In genomic region chr6:33296797-33297405, GRCh38 we compare ENCODE assay signal across 8 cellular contexts. TPM values are rescaled to one million over a fixed set of nuclear protein-coding genes. Genes with fewer than 3 reads are reported as not detected.
DNase-seq lines count a peak whose midpoint lies in the region; ATAC-seq and TF ChIP-seq lines count a peak whose summit lies in the region.
"Had no signal": no experiment of that assay in that cellular context is flagged by ENCODE, and none has a peak within 500 bp of the region (broad histone marks: within the 10 kb centered on the region; RNA-seq: fewer than 3 reads in every experiment).

No MANE protein-coding gene starts in this region.

- H3K9me3 ChIP-seq in IMR-90 (ENCODE audit: control insufficient read depth, insufficient read depth, low read length), result no peaks in the 10 kb centered on the region
- H3K9me3 ChIP-seq in subcutaneous abdominal adipose tissue (ENCODE audit: control insufficient read depth in 5 of 5, low read length in 5 of 5), result no peaks in the 10 kb centered on the region

- H2BK15ac ChIP-seq in IMR-90 (ENCODE audit: low read depth, low read length), result no peak overlapping the region

- H3K36me3 ChIP-seq in IMR-90 (ENCODE audit: control insufficient read depth, insufficient read depth, low read length), result peaks cover 24% of the 10 kb centered on the region
- H3K36me3 ChIP-seq in kidney epithelial cell (ENCODE audit: control insufficient read depth, insufficient read depth, low read length), result peaks cover 1% of the 10 kb centered on the region
- H3K36me3 ChIP-seq in subcutaneous abdominal adipose tissue (ENCODE audit: control insufficient read depth in 5 of 5, insufficient read depth in 5 of 5, low read length in 5 of 5), result peaks cover 0 to 55% (median 48%) of the 10 kb centered on the region in 5 donors

- no peak overlapping the region for H2BK5ac ChIP-seq in IMR-90 (ENCODE audit: low read depth, low read length, poor library complexity, severe bottlenecking)

- no peak overlapping the region for H4K91ac ChIP-seq in IMR-90 (ENCODE audit: insufficient read depth, low read depth, low read length)

- H2BK120ac ChIP-seq in IMR-90 (ENCODE audit: low read depth, low read length), result no peak overlapping the region

- H3K23ac ChIP-seq in IMR-90 (ENCODE audit: low read depth, low read length), result no peak overlapping the region

- H3K56ac ChIP-seq in IMR-90 (ENCODE audit: extremely low read depth, insufficient read depth, low read length), result no peak overlapping the region

- in situ Hi-C loops in IMR-90 (cut with MboI; ENCODE audit: low sequenced_read_pairs), result no loop called here

- peaks cover 15 to 33% of the 10 kb centered on the region in 2 experiments; a peak in 3 of 4 replicates for H3K79me1 ChIP-seq in IMR-90 (ENCODE audit: low read depth in 1 of 2, low read length in 2 of 2)

- no CpG with 5 or more reads among the region's 12 CpGs for WGBS in IMR-90 (ENCODE audit: extremely low coverage in 2 of 2, insufficient read length in 1 of 2), 2 experiments

- no peak overlapping the region; the same call in 1 of the 2 replicates for H3K4me2 ChIP-seq in IMR-90 (ENCODE audit: low read depth, low read length)

- ATAC-seq in IMR-90 (ENCODE audit: low read depth), result no peak
- no peak for ATAC-seq in GM19452 (IDR thresholded peaks at IDR 0.05; ENCODE audit: unreplicated experiment)
- no peak for ATAC-seq in GM19397 (IDR thresholded peaks at IDR 0.05; ENCODE audit: unreplicated experiment)

- H3K27me3 ChIP-seq in IMR-90 (ENCODE audit: control insufficient read depth, insufficient read depth, low read length), result no peaks in the 10 kb centered on the region
- no peaks in the 10 kb centered on the region for H3K27me3 ChIP-seq in kidney epithelial cell (ENCODE audit: control insufficient read depth, insufficient read depth, low read length)
- H3K27me3 ChIP-seq in subcutaneous abdominal adipose tissue (ENCODE audit: control insufficient read depth in 5 of 5, insufficient read depth in 4 of 5, low read length in 5 of 5), result no peaks in the 10 kb centered on the region

- H3K18ac ChIP-seq in IMR-90 (ENCODE audit: low read depth, low read length), result no peak overlapping the region

- H2AK5ac ChIP-seq in IMR-90 (ENCODE audit: low read depth, low read length), result peak overlapping the region; percentile 11

- no peak for DNase-seq in IMR-90
- DNase-seq in kidney epithelial cell (ENCODE audit: low read depth), result no peak
- DNase-seq in putamen (ENCODE audit: low spot score), result no peak
- DNase-seq: NCI-H2171 treated with DMSO at 0.1 percent for 48 hours had no signal

- no peak for TF ChIP-seq CTCF in IMR-90 (conservative IDR thresholded peaks at IDR 0.05; ENCODE audit: low read depth, low read length)
- TF ChIP-seq CTCF in kidney epithelial cell (IDR thresholded peaks at IDR 0.05; ENCODE audit: insufficient read depth, low read length, poor library complexity, severe bottlenecking), result no peak

- no peaks in the 10 kb centered on the region for H3K4me1 ChIP-seq in IMR-90 (ENCODE audit: control insufficient read depth, insufficient read depth, low read length)
- H3K4me1 ChIP-seq in subcutaneous abdominal adipose tissue (ENCODE audit: control insufficient read depth in 5 of 5, insufficient read depth in 5 of 5, low read length in 5 of 5), result peaks cover 2 to 41% (median 26%) of the 10 kb centered on the region in 5 donors

- no peak overlapping the region for H2BK20ac ChIP-seq in IMR-90 (ENCODE audit: low read depth, low read length)

- TF ChIP-seq RAD21 in IMR-90 (IDR thresholded peaks at IDR 0.05; ENCODE audit: low read length), result no peak

- H3K27ac ChIP-seq in IMR-90 (ENCODE audit: insufficient read depth, low read length) (no peak overlapping the region), angular gyrus (ENCODE audit: low read depth, low read length) (peak overlapping the region; percentile 73), subcutaneous abdominal adipose tissue (ENCODE audit: low read depth, low read length) (peak overlapping the region; percentile 74)

- POLR2A ChIA-PET in IMR-90 (lab: Charles Lee; ENCODE audit: unreplicated experiment), result no interaction called here

- H4K8ac ChIP-seq in IMR-90 (ENCODE audit: low read depth in 2 of 2, low read length in 2 of 2), result no peak overlapping the region

- no peak overlapping the region for H2AFZ ChIP-seq in IMR-90 (replicated peaks; ENCODE audit: low read length, poor library complexity)

- no peak overlapping the region for H4K5ac ChIP-seq in IMR-90 (ENCODE audit: low read depth, low read length)

- H3K14ac ChIP-seq in IMR-90 (replicated peaks; ENCODE audit: low read depth, low read length), result no peak overlapping the region

- dilution Hi-C loops in IMR-90 (cut with HindIII; ENCODE audit: low sequenced_read_pairs, unreplicated experiment), result no loop called here

- H3K4ac ChIP-seq in IMR-90 (ENCODE audit: low read depth, low read length), result 0 out of 2 replicates have a peak overlapping the region, but pooled peaks have one; percentile 39

- intact Hi-C loops in IMR-90 (cut with micrococcal nuclease), result loop anchor here (5.0 kb wide), 1 partner anchor 120 kb away; the partner anchor contains the start of gene CUTA

- peaks cover 9% of the 10 kb centered on the region for H4K20me1 ChIP-seq in IMR-90 (ENCODE audit: insufficient read depth, low read length)

- BruUV-seq in IMR-90 (replicated peaks; lab: Mats Ljungman, UMichigan), result no TSS peak

- TF ChIP-seq POLR2A in IMR-90 (IDR thresholded peaks at IDR 0.05; ENCODE audit: low read depth, low read length), result no peak

- CTCF ChIA-PET in IMR-90 (lab: Yijun Ruan, JAX), result interaction anchor here (0.6 to 2.0 kb wide), 2 partner anchors 20 to 46 kb away, joined by 3 to 5 read pairs; partner anchors contain the start of gene B3GALT4

- no peaks in the 10 kb centered on the region for H3K9me1 ChIP-seq in IMR-90 (ENCODE audit: insufficient read depth, low read length)

- peak overlapping the region; percentile 80 for H2AK9ac ChIP-seq in IMR-90 (replicated peaks; ENCODE audit: low read depth, low read length, poor library complexity)

- H3K9ac ChIP-seq in IMR-90 (ENCODE audit: low read depth, low read length) (no peak overlapping the region), subcutaneous abdominal adipose tissue (ENCODE audit: low read length in 5 of 5) (peak overlapping the region in 4 of 5 donors; percentile 59 to 86 (median 72))

- H3K4me3 ChIP-seq in IMR-90 (ENCODE audit: insufficient read depth, low read depth, low read length), result no peak overlapping the region
- peak overlapping the region; percentile 82 for H3K4me3 ChIP-seq in kidney epithelial cell (ENCODE audit: low read depth, low read length)
- H3K4me3 ChIP-seq in subcutaneous abdominal adipose tissue (ENCODE audit: low read depth in 1 of 5, low read length in 5 of 5), result peak overlapping the region; percentile 23 to 98 (median 80)

TF ChIP-seq in IMR-90, 13 proteins besides CTCF, POLR2A, EP300 and RAD21 (continues in another document):
- TF ChIP-seq CHD1 (IDR thresholded peaks at IDR 0.05; ENCODE audit: low read depth, low read length) (no peak), USF2 (IDR thresholded peaks at IDR 0.05; ENCODE audit: low read depth, low read length) (no peak), MAZ (IDR thresholded peaks at IDR 0.05; ENCODE audit: borderline replicate concordance, low read depth, low read length) (no peak), MAFK (IDR thresholded peaks at IDR 0.05; ENCODE audit: low read depth, low read length) (no peak), RFX5 (IDR thresholded peaks at IDR 0.05; ENCODE audit: low read depth, low read length) (no peak), SMC3 (IDR thresholded peaks at IDR 0.05; ENCODE audit: low read depth, low read length) (no peak), ELK1 (IDR thresholded peaks at IDR 0.05; ENCODE audit: borderline replicate concordance, low read depth, low read length) (no peak)

RNA-seq across cellular contexts. Expression of gene RGL2, which starts 1.8 kb away (rescaled TPM):
- 4.1 and 4.4 TPM in 2 replicates for total RNA-seq in IMR-90 (2012; rRNA removed)
- 26.9 TPM in 2 replicates for polyA plus RNA-seq in IMR-90 (2012; rRNA removed)
- 15.3 and 19.7 TPM in 2 replicates for polyA plus RNA-seq in IMR-90 (2012; cell fraction: cytosol; rRNA removed)
- polyA plus RNA-seq in IMR-90 (2012; cell fraction: nucleus; rRNA removed; ENCODE audit: low replicate concordance), result 198 and 258 TPM in 2 replicates
- 42.3 and 45.5 TPM in 2 replicates for total RNA-seq in kidney epithelial cell

RNA-seq across cellular contexts. Expression of gene PFDN6, which starts 7.5 kb away (rescaled TPM):
- total RNA-seq in IMR-90 (2012; rRNA removed), result 24.4 and 41.7 TPM in 2 replicates
- 76.5 and 92.1 TPM in 2 replicates for polyA plus RNA-seq in IMR-90 (2012; rRNA removed)
- polyA plus RNA-seq in IMR-90 (2012; cell fraction: cytosol; rRNA removed), result 14.6 and 24.2 TPM in 2 replicates
- 12.9 and 43.5 TPM in 2 replicates for polyA plus RNA-seq in IMR-90 (2012; cell fraction: nucleus; rRNA removed; ENCODE audit: low replicate concordance)
- total RNA-seq in kidney epithelial cell, result 42.9 and 51.4 TPM in 2 replicates

RNA-seq across cellular contexts. Expression of gene WDR46, which starts 7.9 kb away (rescaled TPM):
- total RNA-seq in IMR-90 (2012; rRNA removed) (68.9 and 73.8 TPM in 2 replicates), kidney epithelial cell (53.2 and 70.5 TPM in 2 replicates)
- 81.6 and 88.0 TPM in 2 replicates for polyA plus RNA-seq in IMR-90 (2012; rRNA removed)
- polyA plus RNA-seq in IMR-90 (2012; cell fraction: cytosol; rRNA removed), result 44.6 and 48.8 TPM in 2 replicates
- 196 and 239 TPM in 2 replicates for polyA plus RNA-seq in IMR-90 (2012; cell fraction: nucleus; rRNA removed; ENCODE audit: low replicate concordance)

RNA-seq across cellular contexts. Expression of gene TAPBP, which starts 17.0 kb away (rescaled TPM):
- total RNA-seq in IMR-90 (2012; rRNA removed), result 12.5 and 13.1 TPM in 2 replicates
- polyA plus RNA-seq in IMR-90 (2012; rRNA removed), result 62.5 and 63.3 TPM in 2 replicates
- 57.3 and 109 TPM in 2 replicates for polyA plus RNA-seq in IMR-90 (2012; cell fraction: cytosol; rRNA removed)
- polyA plus RNA-seq in IMR-90 (2012; cell fraction: nucleus; rRNA removed; ENCODE audit: low replicate concordance), result 111 and 160 TPM in 2 replicates
- 214 and 300 TPM in 2 replicates for total RNA-seq in kidney epithelial cell

RNA-seq across cellular contexts. Expression of gene B3GALT4, which starts 20.0 kb away (rescaled TPM):
- total RNA-seq in IMR-90 (2012; rRNA removed), result 0.72 and 0.83 TPM in 2 replicates
- 0.49 and 0.70 TPM in 2 replicates for polyA plus RNA-seq in IMR-90 (2012; rRNA removed)
- 0.90 and 1.5 TPM in 2 replicates for polyA plus RNA-seq in IMR-90 (2012; cell fraction: cytosol; rRNA removed)
- polyA plus RNA-seq in IMR-90 (2012; cell fraction: nucleus; rRNA removed; ENCODE audit: low replicate concordance), result 0.18 and 0.47 TPM in 2 replicates
- 1.4 and 2.5 TPM in 2 replicates for total RNA-seq in kidney epithelial cell
